8 cellular contexts compared by ENCODE assay signal in the genomic region with DNA sequence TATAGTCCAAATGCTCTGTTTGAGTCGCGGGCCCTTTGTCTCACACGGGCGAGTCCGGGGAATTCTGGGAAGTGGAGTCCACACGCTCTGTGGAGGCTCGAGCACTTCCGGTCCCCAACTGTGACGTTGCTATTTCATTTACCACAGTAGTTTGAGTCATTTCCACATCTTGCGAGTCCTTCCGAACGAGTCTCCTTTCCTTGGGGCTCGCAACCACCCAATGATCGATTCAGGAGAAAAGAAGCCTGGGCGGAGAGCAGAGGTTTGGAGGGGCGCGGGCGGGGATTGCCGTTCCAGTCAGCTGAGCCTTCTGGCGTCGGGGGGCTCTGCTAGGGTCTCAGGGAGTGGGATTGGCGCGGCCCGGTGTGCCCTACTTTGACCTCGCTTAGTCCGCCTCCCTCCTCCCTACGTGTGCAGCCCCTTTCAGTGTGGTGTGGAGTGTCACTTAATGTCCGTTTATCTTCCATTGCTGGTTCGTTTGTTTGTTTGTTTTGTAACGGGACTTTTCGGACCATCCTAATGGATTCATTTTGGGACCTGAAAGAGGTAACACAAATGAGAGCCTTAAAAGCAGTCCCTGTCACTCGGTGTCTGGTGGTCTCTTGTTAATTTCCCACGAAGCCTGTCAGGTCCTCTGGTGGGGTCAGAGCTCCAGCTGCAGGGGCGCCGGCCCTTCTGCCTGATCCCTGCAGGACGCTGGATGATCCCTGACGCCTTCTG. TPM values are rescaled to one million over a fixed set of nuclear protein-coding genes. Genes with fewer than 3 reads are reported as not detected.
DNase-seq lines count a peak whose midpoint lies in the region; ATAC-seq, FAIRE-seq and TF ChIP-seq lines count a peak whose summit lies in the region.

A gene (plus strand): TSS at position 163 of the 720 bp plus-strand sequence. CDS start 58 bp downstream, at position 221.

- peaks cover 19% of the 10 kb centered on the region for H3K36me3 ChIP-seq in IMR-90 (ENCODE audit: control insufficient read depth, insufficient read depth, low read length)

- WGBS in IMR-90 (ENCODE audit: extremely low coverage in 2 of 2, insufficient read length in 1 of 2), 2 experiments = 7% methylated on average over 3 of the region's 37 CpGs; no CpG with 5 or more reads in 1 of the 2 experiments

- peak within 1 kb of the TSS; percentile 74 for H3K4ac ChIP-seq in IMR-90 (ENCODE audit: low read depth, low read length)

- intact Hi-C loops in IMR-90 (cut with micrococcal nuclease) = no loop called here
- intact Hi-C loops in activated T-helper 1 cell treated with anti-CD3 and anti-CD28 coated beads, Interleukin-12 subunit alpha, Interleukin-12 subunit beta, Interleukin-2, Interleukin-4 antibody, amounts not matched to agents 30 ng/mL and 10 ng/mL and 1 ng/mL, durations not matched to agents 14 hours and 24 hours and 36 hours (cut with micrococcal nuclease) = loop anchor here (1.0 to 10.0 kb wide), 7 partner anchors 23 to 479 kb away; a partner anchor contains a TSS

- peak within 1 kb of the TSS; percentile 7; the same call in 1 of the 2 replicates for H4K91ac ChIP-seq in IMR-90 (ENCODE audit: insufficient read depth, low read depth, low read length)

- H2BK20ac ChIP-seq in IMR-90 (ENCODE audit: low read depth, low read length) = no peak within 1 kb of the TSS; the same call in 1 of the 2 replicates

- H4K8ac ChIP-seq in IMR-90 (ENCODE audit: low read depth in 2 of 2, low read length in 2 of 2) = peak within 1 kb of the TSS; percentile 90 to 99

- H2AK9ac ChIP-seq in IMR-90 (replicated peaks; ENCODE audit: low read depth, low read length, poor library complexity) = peak within 1 kb of the TSS; percentile 93

- no peak within 1 kb of the TSS for H2BK15ac ChIP-seq in IMR-90 (ENCODE audit: low read depth, low read length)

- ATAC-seq in GM21367 (IDR thresholded peaks at IDR 0.05; ENCODE audit: unreplicated experiment) (peak; percentile 78), IMR-90 (ENCODE audit: low read depth) (peak; percentile 99)
- ATAC-seq in naive thymus-derived CD8-positive, alpha-beta T cell = peak; percentile 99 to 100
- ATAC-seq in stimulated activated memory B cell treated with anti-CD40 and anti-IgM and Interleukin-4, amounts not matched to agents 10 μg/mL and 1 μg/mL and 100 μg/mL, for 72 hours = peak; percentile 99

- peak within 1 kb of the TSS; percentile 61 for H3K23ac ChIP-seq in IMR-90 (ENCODE audit: low read depth, low read length)

- in situ Hi-C loops in IMR-90 (cut with MboI; ENCODE audit: low sequenced_read_pairs) = no loop called here

- peaks cover 18% of the 10 kb centered on the region for H3K4me1 Mint-ChIP-seq in activated T-helper 1 cell treated with anti-CD3 and anti-CD28 coated beads, Interleukin-12 subunit alpha, Interleukin-12 subunit beta, Interleukin-2, Interleukin-4 antibody, amounts not matched to agents 30 ng/mL and 10 ng/mL and 1 ng/mL, durations not matched to agents 14 hours and 24 hours and 36 hours (ENCODE audit: low read depth)
- H3K4me1 Mint-ChIP-seq in naive thymus-derived CD8-positive, alpha-beta T cell = peaks cover 16 to 35% (median 25%) of the 10 kb centered on the region in 4 donors
- H3K4me1 Mint-ChIP-seq in stimulated activated memory B cell treated with anti-CD40 and anti-IgM and Interleukin-4, amounts not matched to agents 10 μg/mL and 1 μg/mL and 100 μg/mL, for 72 hours = peaks cover 18% of the 10 kb centered on the region

- dilution Hi-C loops in IMR-90 (cut with HindIII; ENCODE audit: low sequenced_read_pairs, unreplicated experiment) = no loop called here

- H3K4me2 ChIP-seq in IMR-90 (ENCODE audit: low read depth, low read length) = peak within 1 kb of the TSS; percentile 99

- H3K27me3 Mint-ChIP-seq in activated T-helper 1 cell treated with anti-CD3 and anti-CD28 coated beads, Interleukin-12 subunit alpha, Interleukin-12 subunit beta, Interleukin-2, Interleukin-4 antibody, amounts not matched to agents 30 ng/mL and 10 ng/mL and 1 ng/mL, durations not matched to agents 14 hours and 24 hours and 36 hours (ENCODE audit: insufficient read depth) = no peaks in the 10 kb centered on the region
- peaks cover 0 to 8% (median under 1%) of the 10 kb centered on the region in 5 donors for H3K27me3 Mint-ChIP-seq in naive thymus-derived CD8-positive, alpha-beta T cell
- H3K27me3 Mint-ChIP-seq in stimulated activated memory B cell treated with anti-CD40 and anti-IgM and Interleukin-4, amounts not matched to agents 10 μg/mL and 1 μg/mL and 100 μg/mL, for 72 hours = no peaks in the 10 kb centered on the region

- H3K18ac ChIP-seq in IMR-90 (ENCODE audit: low read depth, low read length) = peak within 1 kb of the TSS; percentile 65

- H4K5ac ChIP-seq in IMR-90 (ENCODE audit: low read depth, low read length) = peak within 1 kb of the TSS; percentile 99

- peak within 1 kb of the TSS; percentile 64 for H2BK5ac ChIP-seq in IMR-90 (ENCODE audit: low read depth, low read length, poor library complexity, severe bottlenecking)

- peak; percentile 46 for DNase-seq in COR-L47 (lab: John Stamatoyannopoulos, UW)
- DNase-seq in IMR-90 = peak; percentile 92
- peak; percentile 65 for DNase-seq in RCC 7860 (ENCODE audit: low spot score)
- peak; percentile 69 for DNase-seq in activated T-helper 1 cell treated with anti-CD3 and anti-CD28 coated beads, Interleukin-12 subunit alpha, Interleukin-12 subunit beta, Interleukin-2, Interleukin-4 antibody, amounts not matched to agents 30 ng/mL and 10 ng/mL and 1 ng/mL, durations not matched to agents 14 hours and 24 hours and 36 hours (ENCODE audit: low spot score)
- DNase-seq in fibroblast of mammary gland (ENCODE audit: low read depth) = peak; percentile 92
- DNase-seq in naive thymus-derived CD8-positive, alpha-beta T cell = peak; percentile 46 to 90 (median 70)

- H2BK120ac ChIP-seq in IMR-90 (ENCODE audit: low read depth, low read length) = no peak within 1 kb of the TSS

- BruUV-seq in IMR-90 (replicated peaks; lab: Mats Ljungman, UMichigan) = no TSS peak

- H3K79me1 ChIP-seq in IMR-90 (ENCODE audit: low read depth in 1 of 2, low read length in 2 of 2) = peaks cover 15 to 27% of the 10 kb centered on the region in 2 experiments

- peak; percentile 41; the same call in 1 of the 2 replicates for TF ChIP-seq POLR2A in IMR-90 (IDR thresholded peaks at IDR 0.05; ENCODE audit: low read depth, low read length)

- peak within 1 kb of the TSS; percentile 75 for H2AK5ac ChIP-seq in IMR-90 (ENCODE audit: low read depth, low read length)

- H3K27ac Mint-ChIP-seq in activated T-helper 1 cell treated with anti-CD3 and anti-CD28 coated beads, Interleukin-12 subunit alpha, Interleukin-12 subunit beta, Interleukin-2, Interleukin-4 antibody, amounts not matched to agents 30 ng/mL and 10 ng/mL and 1 ng/mL, durations not matched to agents 14 hours and 24 hours and 36 hours = peak within 1 kb of the TSS; percentile 85
- H3K27ac Mint-ChIP-seq in naive thymus-derived CD8-positive, alpha-beta T cell = peak within 1 kb of the TSS; percentile 82 to 98 (median 94)
- H3K27ac Mint-ChIP-seq in stimulated activated memory B cell treated with anti-CD40 and anti-IgM and Interleukin-4, amounts not matched to agents 10 μg/mL and 1 μg/mL and 100 μg/mL, for 72 hours = peak within 1 kb of the TSS; percentile 91

- H3K36me3 Mint-ChIP-seq in activated T-helper 1 cell treated with anti-CD3 and anti-CD28 coated beads, Interleukin-12 subunit alpha, Interleukin-12 subunit beta, Interleukin-2, Interleukin-4 antibody, amounts not matched to agents 30 ng/mL and 10 ng/mL and 1 ng/mL, durations not matched to agents 14 hours and 24 hours and 36 hours (ENCODE audit: low read depth) = peaks cover 30% of the 10 kb centered on the region
- peaks cover 42 to 53% (median 52%) of the 10 kb centered on the region in 3 donors for H3K36me3 Mint-ChIP-seq in naive thymus-derived CD8-positive, alpha-beta T cell
- H3K36me3 Mint-ChIP-seq in stimulated activated memory B cell treated with anti-CD40 and anti-IgM and Interleukin-4, amounts not matched to agents 10 μg/mL and 1 μg/mL and 100 μg/mL, for 72 hours = peaks cover 55% of the 10 kb centered on the region

- peak; percentile 72 for FAIRE-seq in RCC 7860 (lab: Jason Lieb, UNC)

- no peaks in the 10 kb centered on the region for H3K27me3 ChIP-seq in IMR-90 (ENCODE audit: control insufficient read depth, insufficient read depth, low read length)

- H3K14ac ChIP-seq in IMR-90 (replicated peaks; ENCODE audit: low read depth, low read length) = peak within 1 kb of the TSS; percentile 88

- H3K4me3 Mint-ChIP-seq in activated T-helper 1 cell treated with anti-CD3 and anti-CD28 coated beads, Interleukin-12 subunit alpha, Interleukin-12 subunit beta, Interleukin-2, Interleukin-4 antibody, amounts not matched to agents 30 ng/mL and 10 ng/mL and 1 ng/mL, durations not matched to agents 14 hours and 24 hours and 36 hours = peak within 1 kb of the TSS; percentile 96
- H3K4me3 Mint-ChIP-seq in naive thymus-derived CD8-positive, alpha-beta T cell = peak within 1 kb of the TSS; percentile 96 to 100 (median 99)
- peak within 1 kb of the TSS; percentile 100 for H3K4me3 Mint-ChIP-seq in stimulated activated memory B cell treated with anti-CD40 and anti-IgM and Interleukin-4, amounts not matched to agents 10 μg/mL and 1 μg/mL and 100 μg/mL, for 72 hours

- H2AFZ ChIP-seq in IMR-90 (replicated peaks; ENCODE audit: low read length, poor library complexity) = peak within 1 kb of the TSS; percentile 96

- H3K9me1 ChIP-seq in IMR-90 (ENCODE audit: insufficient read depth, low read length) = peaks cover 8% of the 10 kb centered on the region; the same call in 1 of the 2 replicates

- no peak for TF ChIP-seq CTCF in IMR-90 (conservative IDR thresholded peaks at IDR 0.05; ENCODE audit: low read depth, low read length)
- TF ChIP-seq CTCF in fibroblast of mammary gland (conservative IDR thresholded peaks at IDR 0.05; ENCODE audit: control insufficient read depth, insufficient read depth, low read depth, low read length) = no peak

- peak within 1 kb of the TSS; percentile 29; the same call in 1 of the 2 replicates for H3K56ac ChIP-seq in IMR-90 (ENCODE audit: extremely low read depth, insufficient read depth, low read length)

- H3K27ac ChIP-seq in IMR-90 (ENCODE audit: insufficient read depth, low read length) = peak within 1 kb of the TSS; percentile 74

- H3K4me3 ChIP-seq in IMR-90 (ENCODE audit: insufficient read depth, low read depth, low read length) (peak within 1 kb of the TSS; percentile 79), fibroblast of mammary gland (ENCODE audit: control insufficient read depth, low read depth, low read length) (peak within 1 kb of the TSS; percentile 87)

- POLR2A ChIA-PET in IMR-90 (lab: Charles Lee; ENCODE audit: unreplicated experiment) = no interaction called here
- POLR2A ChIA-PET in naive thymus-derived CD8-positive, alpha-beta T cell (lab: Charles Lee) = interaction anchor here (1.1 to 1.5 kb wide), 2 partner anchors 26 to 139 kb away, joined by 3 to 6 read pairs; a partner anchor contains a TSS

- CTCF ChIA-PET in IMR-90 (lab: Yijun Ruan, JAX) = no interaction called here

- H3K4me1 ChIP-seq in IMR-90 (ENCODE audit: control insufficient read depth, insufficient read depth, low read length) = no peaks in the 10 kb centered on the region; the same call in 1 of the 2 replicates

- H3K9ac ChIP-seq in IMR-90 (ENCODE audit: low read depth, low read length) = peak within 1 kb of the TSS; percentile 80

- H3K9me3 Mint-ChIP-seq in activated T-helper 1 cell treated with anti-CD3 and anti-CD28 coated beads, Interleukin-12 subunit alpha, Interleukin-12 subunit beta, Interleukin-2, Interleukin-4 antibody, amounts not matched to agents 30 ng/mL and 10 ng/mL and 1 ng/mL, durations not matched to agents 14 hours and 24 hours and 36 hours = peaks cover 55% of the 10 kb centered on the region
- H3K9me3 Mint-ChIP-seq in naive thymus-derived CD8-positive, alpha-beta T cell = peaks cover 0 to 64% (median 42%) of the 10 kb centered on the region in 9 donors
- H3K9me3 Mint-ChIP-seq in stimulated activated memory B cell treated with anti-CD40 and anti-IgM and Interleukin-4, amounts not matched to agents 10 μg/mL and 1 μg/mL and 100 μg/mL, for 72 hours = peaks cover 19% of the 10 kb centered on the region

- TF ChIP-seq RAD21 in IMR-90 (IDR thresholded peaks at IDR 0.05; ENCODE audit: low read length) = no peak

- no peaks in the 10 kb centered on the region for H4K20me1 ChIP-seq in IMR-90 (ENCODE audit: insufficient read depth, low read length)

- H3K9me3 ChIP-seq in IMR-90 (ENCODE audit: control insufficient read depth, insufficient read depth, low read length) = peaks cover 7% of the 10 kb centered on the region; the same call in 1 of the 2 replicates

RNA-seq across cellular contexts. Expression of the gene that starts here (rescaled TPM):
- total RNA-seq in IMR-90 (2012; rRNA removed) = 7.0 and 8.6 TPM in 2 replicates
- 2.8 and 3.2 TPM in 2 replicates for polyA plus RNA-seq in IMR-90 (2012; rRNA removed)
- 0.76 and 1.6 TPM in 2 replicates for polyA plus RNA-seq in IMR-90 (2012; cell fraction: cytosol; rRNA removed)
- polyA plus RNA-seq in IMR-90 (2012; cell fraction: nucleus; rRNA removed; ENCODE audit: low replicate concordance) = 0.87 and 3.7 TPM in 2 replicates
- 1.2 and 1.5 TPM in 2 replicates for total RNA-seq in activated T-helper 1 cell treated with anti-CD3 and anti-CD28 coated beads, Interleukin-12 subunit alpha, Interleukin-12 subunit beta, Interleukin-2, Interleukin-4 antibody, amounts not matched to agents 30 ng/mL and 10 ng/mL and 1 ng/mL, durations not matched to agents 14 hours and 24 hours and 36 hours
- total RNA-seq in naive thymus-derived CD8-positive, alpha-beta T cell = 1 to 10 TPM; 7.8 to 9.2 TPM
- polyA plus RNA-seq in naive thymus-derived CD8-positive, alpha-beta T cell = 1 to 10 TPM in 2 of 3 donors, under 1 TPM in 1; 0.99 to 3.9 (median 1.9) TPM

Comparison
In these comparisons a context has a peak if more than half of its experiments do, and no peak if none do; other contexts are left out.
1. Peak in every context shown above with its lines: DNase-seq, ATAC-seq, H3K4me3 ChIP-seq and H3K27ac ChIP-seq.